Comparison of ENCODE assay signal across 8 cellular contexts in genomic region chr16:6682142-6682811, GRCh38.
DNase-seq lines count a peak whose midpoint lies in the region; ATAC-seq lines count a peak whose summit lies in the region.

No MANE protein-coding gene starts in this region.

- no peak overlapping the region for H3K4me3 ChIP-seq in Jurkat, Clone E6-1 (ENCODE audit: low read length)

- H3K27me3 Mint-ChIP-seq in activated CD8-positive, alpha-beta T cell treated with anti-CD3 and anti-CD28 coated beads, Interleukin-2, amount 10 ng/mL, durations not matched to agents 7 days and 5 days (ENCODE audit: low read depth) = no peaks in the 10 kb centered on the region

- H3K36me3 Mint-ChIP-seq in activated CD8-positive, alpha-beta T cell treated with anti-CD3 and anti-CD28 coated beads, Interleukin-2, amount 10 ng/mL, durations not matched to agents 7 days and 5 days (ENCODE audit: low read depth) = no peaks in the 10 kb centered on the region

- POLR2A ChIA-PET in activated CD8-positive, alpha-beta T cell treated with anti-CD3 and anti-CD28 coated beads, Interleukin-2, amount 10 ng/mL, durations not matched to agents 7 days and 5 days (lab: Charles Lee) = no interaction called here

- no peak for ATAC-seq in activated CD8-positive, alpha-beta T cell treated with anti-CD3 and anti-CD28 coated beads, Interleukin-2, amount 10 ng/mL, durations not matched to agents 7 days and 5 days
- no peak for ATAC-seq in HG03571 (IDR thresholded peaks at IDR 0.05; ENCODE audit: unreplicated experiment)

- CTCF ChIA-PET in activated CD8-positive, alpha-beta T cell treated with anti-CD3 and anti-CD28 coated beads, Interleukin-2, amount 10 ng/mL, durations not matched to agents 7 days and 5 days (lab: Charles Lee) = interaction anchor here (0.9 kb wide), 2 partner anchors 14 to 17 kb away, joined by 3 to 4 read pairs; no protein-coding TSS in a partner anchor

- no peak overlapping the region for H3K4me3 Mint-ChIP-seq in activated CD8-positive, alpha-beta T cell treated with anti-CD3 and anti-CD28 coated beads, Interleukin-2, amount 10 ng/mL, durations not matched to agents 7 days and 5 days

- H3K27ac Mint-ChIP-seq in activated CD8-positive, alpha-beta T cell treated with anti-CD3 and anti-CD28 coated beads, Interleukin-2, amount 10 ng/mL, durations not matched to agents 7 days and 5 days = no peak overlapping the region

- DNase-seq in SHP77 (lab: John Stamatoyannopoulos, UW) (peak; percentile 6 to 51), SHP77 treated with DMSO at 0.1 percent for 48 hours (lab: John Stamatoyannopoulos, UW) (no peak), left kidney (ENCODE audit: low read depth, low spot score) (peak; percentile 69), epidermal melanocyte (ENCODE audit: insufficient read length, low spot score) (no peak), dedifferentiated amniotic fluid mesenchymal stem cell (ENCODE audit: extremely low spot score) (no peak)
- peak; percentile 32 for DNase-seq in Jurkat, Clone E6-1 (ENCODE audit: low read depth, low spot score)
- peak; percentile 23 for DNase-seq in activated CD8-positive, alpha-beta T cell treated with anti-CD3 and anti-CD28 coated beads, Interleukin-2, amount 10 ng/mL, durations not matched to agents 7 days and 5 days

- no peaks in the 10 kb centered on the region for H3K9me3 Mint-ChIP-seq in activated CD8-positive, alpha-beta T cell treated with anti-CD3 and anti-CD28 coated beads, Interleukin-2, amount 10 ng/mL, durations not matched to agents 7 days and 5 days (ENCODE audit: insufficient read depth)

- H3K4me1 Mint-ChIP-seq in activated CD8-positive, alpha-beta T cell treated with anti-CD3 and anti-CD28 coated beads, Interleukin-2, amount 10 ng/mL, durations not matched to agents 7 days and 5 days (ENCODE audit: low read depth) = peaks cover 3% of the 10 kb centered on the region

Comparison
In these comparisons a context has a peak if more than half of its experiments do, and no peak if none do; other contexts are left out.
1. DNase-seq: peak in SHP77 (2 of 2), Jurkat, Clone E6-1 (single experiment), activated CD8-positive, alpha-beta T cell treated with anti-CD3 and anti-CD28 coated beads, Interleukin-2, amount 10 ng/mL, durations not matched to agents 7 days and 5 days (single experiment) and left kidney (single experiment); none in SHP77 treated with DMSO at 0.1 percent for 48 hours (single experiment), epidermal melanocyte (single experiment) and dedifferentiated amniotic fluid mesenchymal stem cell (single experiment).